ENCODE assay signal across 1 cellular context in the genomic region with DNA sequence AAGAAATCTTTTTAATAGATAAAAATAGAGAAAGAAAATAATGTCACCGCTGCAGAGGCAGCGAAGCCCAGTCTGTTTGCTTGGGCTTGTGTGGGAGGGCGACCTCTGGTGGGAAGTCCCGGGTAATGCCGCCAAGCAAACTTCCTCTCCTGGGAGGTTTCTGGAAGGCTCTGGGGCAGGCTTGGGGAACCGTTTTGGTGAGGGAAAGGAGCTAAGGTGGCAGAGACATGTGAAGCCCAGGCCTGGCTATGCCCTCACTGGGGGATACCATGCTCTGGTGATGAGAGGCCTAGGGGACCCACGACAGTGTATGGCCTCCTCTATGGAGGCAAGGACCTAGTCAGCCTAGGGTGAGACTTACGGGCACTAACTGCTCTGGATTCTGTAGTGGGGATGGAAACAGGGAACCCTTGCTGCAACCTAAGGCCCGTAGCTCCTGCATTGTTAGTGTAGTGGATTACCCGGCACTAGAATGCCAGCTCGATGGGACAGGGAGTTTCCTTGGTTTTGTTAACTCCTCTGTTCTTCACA.
TF ChIP-seq lines count a peak whose summit lies in the region.

No MANE protein-coding gene starts in this region.

TF ChIP-seq in H1, 55 proteins besides CTCF, POLR2A, EP300 and RAD21 (continued from another document):
- no peak for TF ChIP-seq ATF2 (IDR thresholded peaks at IDR 0.05; ENCODE audit: low read length)
- TF ChIP-seq SRF (IDR thresholded peaks at IDR 0.05; ENCODE audit: low read depth, low read length) = 0 out of 2 replicates have a peak, but pooled peaks have one; percentile 1
- TF ChIP-seq EGR1 (IDR thresholded peaks at IDR 0.05; ENCODE audit: borderline replicate concordance, low read depth, low read length) = no peak
- no peak for TF ChIP-seq NRF1 (IDR thresholded peaks at IDR 0.05; ENCODE audit: low read depth, low read length)
- no peak for TF ChIP-seq TAF1 (IDR thresholded peaks at IDR 0.05; ENCODE audit: low read depth, low read length)
TF ChIP-seq in H1: peak in this region for 2.
